ENCODE assay signal across 8 cellular contexts in the genomic region with DNA sequence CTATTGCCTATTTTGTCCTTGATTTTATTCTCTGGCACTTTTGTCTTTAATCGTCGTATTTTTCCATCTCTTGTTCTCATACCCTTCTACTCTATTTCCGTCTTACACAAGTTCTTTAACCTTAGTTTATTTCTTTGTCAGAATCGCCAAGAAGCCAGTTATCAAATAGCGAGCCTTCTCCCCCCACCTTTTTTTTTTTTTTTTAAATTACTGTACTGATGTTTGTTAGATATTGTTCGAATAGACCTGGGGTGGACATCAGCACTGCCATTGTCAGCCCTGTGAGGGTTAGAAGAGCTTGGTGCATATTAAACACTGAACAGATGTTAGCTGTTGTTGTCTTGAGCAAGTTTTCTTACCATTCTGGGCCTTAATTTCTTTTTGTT. TPM values are rescaled to one million over a fixed set of nuclear protein-coding genes. Genes with fewer than 3 reads are reported as not detected.
DNase-seq lines count a peak whose midpoint lies in the region; ATAC-seq and TF ChIP-seq lines count a peak whose summit lies in the region.

No MANE protein-coding gene starts in this region.

- peaks cover 42% of the 10 kb centered on the region for H3K4me1 Mint-ChIP-seq in neural crest cell

- ATAC-seq in activated CD4-positive, CD25-positive, alpha-beta regulatory T cell treated with anti-CD3 and anti-CD28 coated beads, Interleukin-2, amount 50 U/mL, for 24 hours, result no peak
- ATAC-seq in HG03571 (IDR thresholded peaks at IDR 0.05; ENCODE audit: unreplicated experiment), result no peak
- no peak for ATAC-seq in HG02884 (IDR thresholded peaks at IDR 0.05; ENCODE audit: unreplicated experiment)

- peak overlapping the region; percentile 94 for H3K4me3 Mint-ChIP-seq in neural crest cell

- TF ChIP-seq CTCF in DOHH2 (IDR thresholded peaks at IDR 0.05; ENCODE audit: low read depth, low read length, poor library complexity, severe bottlenecking), result no peak
- no peak for TF ChIP-seq CTCF in neural crest cell (conservative IDR thresholded peaks at IDR 0.05)

- no peaks in the 10 kb centered on the region for H3K9me3 ChIP-seq in DOHH2 (ENCODE audit: control insufficient read depth, insufficient read depth, low read length)
- no peaks in the 10 kb centered on the region for H3K9me3 ChIP-seq in effector memory CD4-positive, alpha-beta T cell (ENCODE audit: control insufficient read depth, low read length)

- H3K4me2 ChIP-seq in DOHH2 (ENCODE audit: low read length), result peak overlapping the region; percentile 82

- H3K27me3 ChIP-seq in DOHH2 (ENCODE audit: control insufficient read depth, low read length), result no peaks in the 10 kb centered on the region
- no peaks in the 10 kb centered on the region for H3K27me3 ChIP-seq in effector memory CD4-positive, alpha-beta T cell (replicated peaks; ENCODE audit: control insufficient read depth, insufficient read depth, low read length, poor library complexity, severe bottlenecking)

- peaks cover 44% of the 10 kb centered on the region for H3K4me1 ChIP-seq in DOHH2 (ENCODE audit: control insufficient read depth, low read length)
- H3K4me1 ChIP-seq in effector memory CD4-positive, alpha-beta T cell (ENCODE audit: control insufficient read depth, insufficient read depth, low read length, poor library complexity, severe bottlenecking), result peaks cover 13% of the 10 kb centered on the region

- no peaks in the 10 kb centered on the region for H3K36me3 Mint-ChIP-seq in neural crest cell (ENCODE audit: low read depth)

- H3K4me3 ChIP-seq in DOHH2 (ENCODE audit: low read length), result peak overlapping the region; percentile 73
- peak overlapping the region; percentile 84 for H3K4me3 ChIP-seq in effector memory CD4-positive, alpha-beta T cell (ENCODE audit: insufficient read depth, low read depth, low read length, poor library complexity, severe bottlenecking)

- no peaks in the 10 kb centered on the region for H3K27me3 Mint-ChIP-seq in neural crest cell (ENCODE audit: low read depth)

- peaks cover 55% of the 10 kb centered on the region for H3K36me3 ChIP-seq in DOHH2 (ENCODE audit: control insufficient read depth, low read length)
- no peaks in the 10 kb centered on the region for H3K36me3 ChIP-seq in effector memory CD4-positive, alpha-beta T cell (ENCODE audit: control insufficient read depth, insufficient read depth, low read length)

- H3K79me2 ChIP-seq in DOHH2 (ENCODE audit: control insufficient read depth, low read length), result peaks cover 75% of the 10 kb centered on the region

- DNase-seq in NCI-H69 (lab: John Stamatoyannopoulos, UW), result peak; percentile 21
- DNase-seq in effector memory CD4-positive, alpha-beta T cell, result no peak
- no peak for DNase-seq in neural crest cell (ENCODE audit: low read depth, low spot score)
- no peak for DNase-seq in MV-4-11 (lab: John Stamatoyannopoulos, UW)

- no peaks in the 10 kb centered on the region for H3K9me2 ChIP-seq in DOHH2 (replicated peaks; ENCODE audit: control insufficient read depth, low read length)

- peak overlapping the region; percentile 88 for H3K27ac ChIP-seq in DOHH2 (ENCODE audit: low read depth, low read length)
- H3K27ac ChIP-seq in effector memory CD4-positive, alpha-beta T cell (ENCODE audit: insufficient read depth, low read length, poor library complexity, severe bottlenecking), result peak overlapping the region; percentile 93

- H3K27ac Mint-ChIP-seq in neural crest cell (ENCODE audit: unreplicated experiment), result peak overlapping the region; percentile 90

- H4K20me1 ChIP-seq in DOHH2 (ENCODE audit: control insufficient read depth, insufficient read depth, low read depth, low read length), result peaks cover 30% of the 10 kb centered on the region; the same call in 1 of the 2 replicates

- no peaks in the 10 kb centered on the region for H3K9me3 Mint-ChIP-seq in neural crest cell

- H3F3A ChIP-seq in DOHH2 (ENCODE audit: control insufficient read depth, insufficient read depth), result peaks cover 4% of the 10 kb centered on the region

RNA-seq across cellular contexts. Expression of a gene that starts 1.2 kb away (rescaled TPM):
- total RNA-seq in neural crest cell, result 97.9 and 108 TPM in 2 replicates

RNA-seq across cellular contexts. Expression of a gene that starts 51.9 kb away (rescaled TPM):
- not detected in 2 replicates for total RNA-seq in neural crest cell
